1 cellular context compared by ENCODE assay signal in genomic region chr1:65119951-65120350, GRCh38.
TF ChIP-seq lines count a peak whose summit lies in the region.

No MANE protein-coding gene starts in this region.

TF ChIP-seq in IMR-90, 13 proteins besides CTCF, POLR2A, EP300 and RAD21:
- no peak for TF ChIP-seq RCOR1 (IDR thresholded peaks at IDR 0.05; ENCODE audit: insufficient replicate concordance, low read length)
- TF ChIP-seq SMC3 (IDR thresholded peaks at IDR 0.05; ENCODE audit: low read depth, low read length) = no peak
- no peak for TF ChIP-seq MAFK (IDR thresholded peaks at IDR 0.05; ENCODE audit: low read depth, low read length)
- no peak for TF ChIP-seq CHD1 (IDR thresholded peaks at IDR 0.05; ENCODE audit: low read depth, low read length)
- TF ChIP-seq RFX5 (IDR thresholded peaks at IDR 0.05; ENCODE audit: low read depth, low read length) = no peak
- no peak for TF ChIP-seq BHLHE40 (IDR thresholded peaks at IDR 0.05; ENCODE audit: low read depth, low read length)
- TF ChIP-seq USF2 (IDR thresholded peaks at IDR 0.05; ENCODE audit: low read depth, low read length) = no peak
- no peak for TF ChIP-seq FOS (IDR thresholded peaks at IDR 0.05; ENCODE audit: low read depth, low read length)
- no peak for TF ChIP-seq MXI1 (IDR thresholded peaks at IDR 0.05; ENCODE audit: borderline replicate concordance, low read depth, low read length)
- no peak for TF ChIP-seq CEBPB (IDR thresholded peaks at IDR 0.05; ENCODE audit: low read depth, low read length)
- TF ChIP-seq ELK1 (IDR thresholded peaks at IDR 0.05; ENCODE audit: borderline replicate concordance, low read depth, low read length) = no peak
- no peak for TF ChIP-seq NFE2L2 (IDR thresholded peaks at IDR 0.05; ENCODE audit: low read depth, low read length)
- TF ChIP-seq MAZ (IDR thresholded peaks at IDR 0.05; ENCODE audit: borderline replicate concordance, low read depth, low read length) = no peak
TF ChIP-seq in IMR-90: peak in this region for 0.
